In the genomic region with DNA sequence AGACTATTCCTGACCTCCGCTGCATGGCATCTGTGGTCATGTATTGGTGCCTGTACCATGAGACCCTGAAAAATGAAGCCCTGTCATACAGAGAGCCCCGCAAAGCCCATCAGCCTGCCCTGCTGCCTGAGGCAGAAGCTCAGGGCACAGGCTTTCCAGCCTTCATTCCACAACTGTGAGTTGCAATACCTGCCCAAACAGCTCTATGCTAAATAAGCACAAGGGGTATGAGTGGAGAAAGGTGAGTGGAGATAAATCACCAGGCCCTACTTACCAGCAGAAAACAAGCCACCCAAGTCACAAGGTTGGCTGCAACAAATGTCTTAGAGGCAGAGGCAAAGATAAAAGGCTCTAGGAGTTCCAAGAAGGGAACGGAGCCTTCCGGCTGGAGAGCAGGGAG, we compare ENCODE assay signal across 22 cellular contexts.
"Had no signal": no experiment of that assay in that cellular context is flagged by ENCODE, and none has a peak within 500 bp of the region (broad histone marks: within the 10 kb centered on the region; RNA-seq: fewer than 3 reads in every experiment).

No MANE protein-coding gene starts in this region.

- H3K4me1 ChIP-seq: left lung had no signal

- H3K4me3 ChIP-seq: coronary artery, dorsolateral prefrontal cortex, esophagus squamous epithelium, gastroesophageal sphincter, heart right ventricle, left lung, lower lobe of right lung had no signal

- H3K36me3 ChIP-seq: esophagus squamous epithelium, heart right ventricle, left lung, lower lobe of right lung had no signal

- DNase-seq: dermis blood vessel endothelial cell; dorsolateral prefrontal cortex; effector CD4-positive, alpha-beta T cell; effector memory CD4-positive, alpha-beta T cell; erythroblast; esophagus squamous epithelium; foreskin fibroblast; glutamatergic neuron; head of caudate nucleus; heart right ventricle; hippocampal formation; left cardiac atrium; left lung; left ventricle myocardium superior; lower lobe of right lung; mesendoderm; midbrain; naive thymus-derived CD4-positive, alpha-beta T cell had no signal

- H3K9me3 ChIP-seq: esophagus squamous epithelium, left lung, lower lobe of right lung had no signal

- H3K27me3 Mint-ChIP-seq: memory B cell; naive thymus-derived CD4-positive, alpha-beta T cell had no signal

- H3K27me3 ChIP-seq: dorsolateral prefrontal cortex, esophagus squamous epithelium, gastroesophageal sphincter, heart right ventricle, left lung had no signal

- H3K4me1 Mint-ChIP-seq: memory B cell had no signal

- H3K27ac ChIP-seq: coronary artery, dorsolateral prefrontal cortex, esophagus squamous epithelium, gastroesophageal sphincter, heart right ventricle, left lung, lower lobe of right lung had no signal

- ATAC-seq: esophagus mucosa; gastroesophageal sphincter; left cardiac atrium; left lung; left ventricle myocardium superior; lower lobe of right lung; naive thymus-derived CD4-positive, alpha-beta T cell had no signal

- H3K27ac Mint-ChIP-seq: memory B cell; naive thymus-derived CD4-positive, alpha-beta T cell had no signal

- H3K4me3 Mint-ChIP-seq: memory B cell; naive thymus-derived CD4-positive, alpha-beta T cell had no signal
